In the genomic region with DNA sequence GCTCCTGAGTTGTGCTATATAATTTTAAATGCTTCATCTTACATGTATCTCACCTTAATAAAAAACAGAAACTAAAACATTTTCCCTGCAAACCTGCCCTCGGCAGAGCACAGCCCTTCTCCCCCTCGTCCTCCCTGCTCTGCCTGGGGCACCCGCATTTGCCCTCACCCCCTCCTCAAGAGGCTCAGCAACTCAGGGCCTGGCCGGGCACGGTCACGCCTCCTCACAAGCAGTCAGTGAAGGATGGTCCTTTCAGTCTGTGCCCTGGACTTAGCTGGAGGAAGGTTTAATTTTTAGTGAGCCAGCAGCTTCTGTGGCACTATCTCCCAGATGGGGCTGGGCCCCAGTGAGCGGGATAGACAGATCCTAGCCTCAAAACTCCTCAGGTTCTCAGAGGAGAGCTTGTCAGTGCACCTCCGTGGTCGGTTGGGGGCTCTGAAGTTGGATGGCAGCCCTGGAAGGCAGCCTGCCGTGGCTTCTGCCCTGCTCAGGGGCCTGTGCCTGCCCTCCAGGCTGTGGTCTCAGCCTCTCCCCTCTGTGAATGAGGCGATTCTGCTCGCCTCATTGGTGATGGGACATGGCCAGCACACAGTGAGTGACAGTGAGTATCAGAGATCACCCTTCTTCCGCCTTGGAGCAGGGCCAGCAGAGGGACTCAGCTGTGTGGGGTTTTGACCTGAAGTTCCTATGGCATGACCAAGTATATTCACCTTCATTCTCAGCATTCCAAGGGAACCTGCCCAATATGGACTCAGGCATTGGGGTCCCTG, we compare ENCODE assay signal across 12 cellular contexts. TPM values are rescaled to one million over a fixed set of nuclear protein-coding genes. Genes with fewer than 3 reads are reported as not detected.
DNase-seq lines count a peak whose midpoint lies in the region; ATAC-seq and TF ChIP-seq lines count a peak whose summit lies in the region.
"Had no signal": no experiment of that assay in that cellular context is flagged by ENCODE, and none has a peak within 500 bp of the region (broad histone marks: within the 10 kb centered on the region; RNA-seq: fewer than 3 reads in every experiment).

No MANE protein-coding gene starts in this region.

- no peak overlapping the region for H3K4me2 ChIP-seq in neural progenitor cell
- H3K4me2 ChIP-seq: KMS-11 had no signal

- H3K27me3 ChIP-seq in SJCRH30 (no peaks in the 10 kb centered on the region), neural progenitor cell (no peaks in the 10 kb centered on the region)

- TF ChIP-seq CTCF in neural progenitor cell (IDR thresholded peaks at IDR 0.05) (no peak), type B pancreatic cell (conservative IDR thresholded peaks at IDR 0.05) (no peak)

- H3K4me3 ChIP-seq in SJCRH30 (no peak overlapping the region), neural progenitor cell (no peak overlapping the region)

- H3K36me3 Mint-ChIP-seq in neural progenitor cell: no peaks in the 10 kb centered on the region
- H3K36me3 Mint-ChIP-seq in type B pancreatic cell: no peaks in the 10 kb centered on the region
- no peaks in the 10 kb centered on the region for H3K36me3 Mint-ChIP-seq in activated CD8-positive, alpha-beta T cell treated with anti-CD3 and anti-CD28 coated beads, Interleukin-2, amount 10 ng/mL, durations not matched to agents 7 days and 5 days (ENCODE audit: low read depth)

- H3K4me1 ChIP-seq in SJCRH30 (peaks cover 14% of the 10 kb centered on the region), neural progenitor cell (peaks cover 16% of the 10 kb centered on the region)

- H3K4me3 Mint-ChIP-seq in neural progenitor cell (no peak overlapping the region), type B pancreatic cell (peak overlapping the region; percentile 55)
- no peak overlapping the region for H3K4me3 Mint-ChIP-seq in activated CD8-positive, alpha-beta T cell treated with anti-CD3 and anti-CD28 coated beads, Interleukin-2, amount 10 ng/mL, durations not matched to agents 7 days and 5 days
- H3K4me3 Mint-ChIP-seq: activated naive CD8-positive, alpha-beta T cell treated with anti-CD3 and anti-CD28 coated beads, Interleukin-2, amount 50 U/mL, for 24 hours had no signal

- CTCF ChIA-PET in activated CD8-positive, alpha-beta T cell treated with anti-CD3 and anti-CD28 coated beads, Interleukin-2, amount 10 ng/mL, durations not matched to agents 7 days and 5 days (lab: Charles Lee): no interaction called here

- H3K27ac ChIP-seq in SJCRH30: peak overlapping the region; percentile 83
- H3K27ac ChIP-seq in neural progenitor cell: no peak overlapping the region
- H3K27ac ChIP-seq: KMS-11 had no signal

- H3K27me3 Mint-ChIP-seq in neural progenitor cell (ENCODE audit: insufficient read depth, low read depth) (peaks cover 7% of the 10 kb centered on the region), type B pancreatic cell (peaks cover 3% of the 10 kb centered on the region)
- H3K27me3 Mint-ChIP-seq in activated CD8-positive, alpha-beta T cell treated with anti-CD3 and anti-CD28 coated beads, Interleukin-2, amount 10 ng/mL, durations not matched to agents 7 days and 5 days (ENCODE audit: low read depth): peaks cover 3% of the 10 kb centered on the region
- H3K27me3 Mint-ChIP-seq: activated naive CD8-positive, alpha-beta T cell treated with anti-CD3 and anti-CD28 coated beads, Interleukin-2, amount 50 U/mL, for 24 hours had no signal

- H3K9ac ChIP-seq in neural progenitor cell: no peak overlapping the region
- H3K9ac ChIP-seq: KMS-11 had no signal

- H3F3A ChIP-seq in neural progenitor cell (ENCODE audit: low read depth): no peaks in the 10 kb centered on the region

- H3K9me3 ChIP-seq in SJCRH30 (replicated peaks): no peaks in the 10 kb centered on the region
- H3K9me3 ChIP-seq in neural progenitor cell (ENCODE audit: low read depth): no peaks in the 10 kb centered on the region

- H3K79me2 ChIP-seq in neural progenitor cell (ENCODE audit: low read depth): no peaks in the 10 kb centered on the region

- H3K36me3 ChIP-seq in SJCRH30: no peaks in the 10 kb centered on the region
- H3K36me3 ChIP-seq in neural progenitor cell: no peaks in the 10 kb centered on the region

- peak overlapping the region; percentile 42 for H3K27ac Mint-ChIP-seq in neural progenitor cell
- H3K27ac Mint-ChIP-seq in type B pancreatic cell: no peak overlapping the region
- no peak overlapping the region for H3K27ac Mint-ChIP-seq in activated CD8-positive, alpha-beta T cell treated with anti-CD3 and anti-CD28 coated beads, Interleukin-2, amount 10 ng/mL, durations not matched to agents 7 days and 5 days
- H3K27ac Mint-ChIP-seq: activated naive CD8-positive, alpha-beta T cell treated with anti-CD3 and anti-CD28 coated beads, Interleukin-2, amount 50 U/mL, for 24 hours had no signal

- no peak for ATAC-seq in activated CD8-positive, alpha-beta T cell treated with anti-CD3 and anti-CD28 coated beads, Interleukin-2, amount 10 ng/mL, durations not matched to agents 7 days and 5 days
- ATAC-seq: activated naive CD8-positive, alpha-beta T cell treated with anti-CD3 and anti-CD28 coated beads, Interleukin-2, amount 50 U/mL, for 24 hours had no signal

- H3K9me3 Mint-ChIP-seq in neural progenitor cell: peaks cover 5% of the 10 kb centered on the region
- peaks cover 11% of the 10 kb centered on the region for H3K9me3 Mint-ChIP-seq in type B pancreatic cell
- H3K9me3 Mint-ChIP-seq in activated CD8-positive, alpha-beta T cell treated with anti-CD3 and anti-CD28 coated beads, Interleukin-2, amount 10 ng/mL, durations not matched to agents 7 days and 5 days (ENCODE audit: insufficient read depth): no peaks in the 10 kb centered on the region
- H3K9me3 Mint-ChIP-seq: activated naive CD8-positive, alpha-beta T cell treated with anti-CD3 and anti-CD28 coated beads, Interleukin-2, amount 50 U/mL, for 24 hours had no signal

- no peaks in the 10 kb centered on the region for H4K20me1 ChIP-seq in neural progenitor cell (ENCODE audit: low read depth)

- DNase-seq in SJCRH30 (no peak), glomerular visceral epithelial cell (ENCODE audit: extremely low spot score) (peak; percentile 45), neural progenitor cell (ENCODE audit: low spot score) (no peak), type B pancreatic cell (ENCODE audit: extremely low spot score, unreplicated experiment) (no peak), GOT3 (lab: John Stamatoyannopoulos, UW) (no peak), NCI-H1930 (lab: John Stamatoyannopoulos, UW) (no peak), OCI-M2 (lab: John Stamatoyannopoulos, UW; ENCODE audit: unreplicated experiment) (no peak)
- DNase-seq in activated CD8-positive, alpha-beta T cell treated with anti-CD3 and anti-CD28 coated beads, Interleukin-2, amount 10 ng/mL, durations not matched to agents 7 days and 5 days: no peak
- DNase-seq: activated naive CD8-positive, alpha-beta T cell treated with anti-CD3 and anti-CD28 coated beads, Interleukin-2, amount 50 U/mL, for 24 hours; effector CD8-positive, alpha-beta T cell; stimulated activated CD4-positive, alpha-beta T cell treated with anti-CD3 and anti-CD28 coated beads, Interleukin-12 subunit alpha, Interleukin-12 subunit beta, amount 100 ng/mL, for 4 hours had no signal

- POLR2A ChIA-PET in activated CD8-positive, alpha-beta T cell treated with anti-CD3 and anti-CD28 coated beads, Interleukin-2, amount 10 ng/mL, durations not matched to agents 7 days and 5 days (lab: Charles Lee): no interaction called here

- no peak overlapping the region for H2AFZ ChIP-seq in neural progenitor cell (replicated peaks)

- peaks cover 21% of the 10 kb centered on the region for H3K4me1 Mint-ChIP-seq in neural progenitor cell
- peaks cover 40% of the 10 kb centered on the region for H3K4me1 Mint-ChIP-seq in type B pancreatic cell (ENCODE audit: unreplicated experiment)
- peaks cover 2% of the 10 kb centered on the region for H3K4me1 Mint-ChIP-seq in activated CD8-positive, alpha-beta T cell treated with anti-CD3 and anti-CD28 coated beads, Interleukin-2, amount 10 ng/mL, durations not matched to agents 7 days and 5 days (ENCODE audit: low read depth)

RNA-seq across cellular contexts. Expression of gene AFF3, which starts 56.3 kb away (rescaled TPM):
- not detected in 2 replicates for total RNA-seq in SJCRH30 (2014; rRNA removed; shearing (Covaris generic))
- total RNA-seq in neural progenitor cell (ENCODE audit: low replicate concordance): 0.26 and 0.56 TPM in 2 replicates
- total RNA-seq in type B pancreatic cell (ENCODE audit: low replicate concordance): 8.3 and 29.2 TPM in 2 replicates
- total RNA-seq in activated CD8-positive, alpha-beta T cell treated with anti-CD3 and anti-CD28 coated beads, Interleukin-2, amount 10 ng/mL, durations not matched to agents 7 days and 5 days: 1 to 10 TPM; 7.1 to 7.9 TPM
